In genomic region chr12:132668191-132669088, GRCh38 we compare ENCODE assay signal across 36 cellular contexts. TPM values are rescaled to one million over a fixed set of nuclear protein-coding genes. Genes with fewer than 3 reads are reported as not detected.
"Had no signal": no experiment of that assay in that cellular context is flagged by ENCODE, and none has a peak within 500 bp of the region (broad histone marks: within the 10 kb centered on the region; RNA-seq: fewer than 3 reads in every experiment).

No MANE protein-coding gene starts in this region.

- H3K4me3 Mint-ChIP-seq: activated CD4-positive, alpha-beta T cell treated with anti-CD3 and anti-CD28 coated beads, Interleukin-2, amount 10 ng/mL, durations not matched to agents 24 days and 14 days; activated CD8-positive, alpha-beta T cell treated with anti-CD3 and anti-CD28 coated beads for 36 hours; activated naive CD8-positive, alpha-beta T cell treated with anti-CD3 and anti-CD28 coated beads for 36 hours; activated T-cell treated with anti-CD3 and anti-CD28 coated beads, Interleukin-2, amount 50 U/mL, for 72 hours; activated T-helper 17 cell treated with anti-CD3 and anti-CD28 coated beads, Interleukin-2, amount 50 U/mL, for 72 hours; T-helper 1 cell treated with Interleukin-12 subunit alpha and Interleukin-12 subunit beta and Interleukin-4 antibody, amounts not matched to agents 30 μg/mL and 1 μg/mL, for 36 hours; T-helper 2 cell treated with Interferon-gamma antibody and Interleukin-4, amounts not matched to agents 5 μg/mL and 100 μg/mL, for 36 hours had no signal

- H3K27ac Mint-ChIP-seq: activated CD4-positive, alpha-beta T cell treated with anti-CD3 and anti-CD28 coated beads, Interleukin-2, amount 10 ng/mL, durations not matched to agents 24 days and 14 days; activated CD8-positive, alpha-beta T cell treated with anti-CD3 and anti-CD28 coated beads for 36 hours; activated naive CD8-positive, alpha-beta T cell treated with anti-CD3 and anti-CD28 coated beads for 36 hours; activated T-cell treated with anti-CD3 and anti-CD28 coated beads, Interleukin-2, amount 50 U/mL, for 72 hours; activated T-helper 17 cell treated with anti-CD3 and anti-CD28 coated beads, Interleukin-2, amount 50 U/mL, for 72 hours; T-helper 1 cell treated with Interleukin-12 subunit alpha and Interleukin-12 subunit beta and Interleukin-4 antibody, amounts not matched to agents 30 μg/mL and 1 μg/mL, for 36 hours; T-helper 2 cell treated with Interferon-gamma antibody and Interleukin-4, amounts not matched to agents 5 μg/mL and 100 μg/mL, for 36 hours had no signal

- H3K4me1 ChIP-seq: Peyer's patch, SJSA1 had no signal

- H3K9ac ChIP-seq: SK-N-SH had no signal

- H3K4me3 ChIP-seq: cardiac muscle cell, MG63, Peyer's patch, SJSA1 had no signal

- H3K27me3 Mint-ChIP-seq: activated CD4-positive, alpha-beta T cell treated with anti-CD3 and anti-CD28 coated beads, Interleukin-2, amount 10 ng/mL, durations not matched to agents 24 days and 14 days; activated CD8-positive, alpha-beta T cell treated with anti-CD3 and anti-CD28 coated beads for 36 hours; activated naive CD8-positive, alpha-beta T cell treated with anti-CD3 and anti-CD28 coated beads for 36 hours; activated T-helper 17 cell treated with anti-CD3 and anti-CD28 coated beads, Interleukin-2, amount 50 U/mL, for 72 hours had no signal

- H3K27me3 ChIP-seq: cardiac muscle cell, MG63, Peyer's patch, SJSA1 had no signal

- FAIRE-seq: TTC549 had no signal

- H3K9me3 Mint-ChIP-seq: activated CD4-positive, alpha-beta T cell treated with anti-CD3 and anti-CD28 coated beads, Interleukin-2, amount 10 ng/mL, durations not matched to agents 24 days and 14 days; activated CD8-positive, alpha-beta T cell treated with anti-CD3 and anti-CD28 coated beads for 36 hours; activated naive CD8-positive, alpha-beta T cell treated with anti-CD3 and anti-CD28 coated beads for 36 hours; activated T-cell treated with anti-CD3 and anti-CD28 coated beads, Interleukin-2, amount 50 U/mL, for 72 hours; activated T-helper 17 cell treated with anti-CD3 and anti-CD28 coated beads, Interleukin-2, amount 50 U/mL, for 72 hours; T-helper 1 cell treated with Interleukin-12 subunit alpha and Interleukin-12 subunit beta and Interleukin-4 antibody, amounts not matched to agents 30 μg/mL and 1 μg/mL, for 36 hours; T-helper 2 cell treated with Interferon-gamma antibody and Interleukin-4, amounts not matched to agents 5 μg/mL and 100 μg/mL, for 36 hours had no signal

- H3K4me2 ChIP-seq: SK-N-SH had no signal

- ATAC-seq: activated CD8-positive, alpha-beta T cell treated with anti-CD3 and anti-CD28 coated beads for 36 hours; activated T-cell treated with anti-CD3 and anti-CD28 coated beads, Interleukin-2, amount 50 U/mL, for 72 hours; activated T-helper 17 cell treated with anti-CD3 and anti-CD28 coated beads, Interleukin-2, amount 50 U/mL, for 72 hours; PC-3 had no signal

- DNase-seq: activated CD4-positive, alpha-beta T cell treated with anti-CD3 and anti-CD28 coated beads, Interleukin-2, amount 10 ng/mL, durations not matched to agents 24 days and 14 days; activated CD4-positive, alpha-beta T cell treated with anti-CD3 and anti-CD28 coated beads, Interleukin-2, amount 50 U/mL, for 4 hours; activated CD8-positive, alpha-beta T cell treated with anti-CD3 and anti-CD28 coated beads for 36 hours; activated effector memory CD4-positive, alpha-beta T cell treated with anti-CD3 and anti-CD28 coated beads, Interleukin-2, amount 50 U/mL, for 16 hours; activated naive CD4-positive, alpha-beta T cell; activated naive CD4-positive, alpha-beta T cell treated with anti-CD3 and anti-CD28 coated beads, Interleukin-2, amount 50 U/mL, for 16 hours; activated naive CD8-positive, alpha-beta T cell treated with anti-CD3 and anti-CD28 coated beads for 36 hours; activated T-cell treated with anti-CD3 and anti-CD28 coated beads, Interleukin-2, amount 50 U/mL, for 1 hour; activated T-cell treated with anti-CD3 and anti-CD28 coated beads, Interleukin-2, amount 50 U/mL, for 72 hours; amniotic stem cell; Kasumi-1; KG1; MG63; NCI-H1048; NCI-H1105 treated with DMSO at 0.1 percent for 48 hours; NCI-H1436; NCI-H1694; NCI-H1930; NCI-H2081 treated with DMSO at 0.1 percent for 48 hours; NCI-H226; NCI-H446 treated with DMSO at 0.1 percent for 48 hours; NCI-H524; NK-92 treated with Interleukin-12 subunit alpha and Interleukin-12 subunit beta, amount 100 ng/mL, for 24 hours; PC-3; RPMI8226; SHP77 treated with DMSO at 0.1 percent for 48 hours; SK-N-SH had no signal

- H3K27ac ChIP-seq: cardiac muscle cell, Peyer's patch, SJSA1 had no signal

- H3K9me3 ChIP-seq: MG63, Peyer's patch, SJSA1, SK-N-SH had no signal

RNA-seq across cellular contexts. Expression of gene P2RX2, which starts 49.9 kb away (rescaled TPM):
- total RNA-seq: activated CD4-positive, alpha-beta T cell treated with anti-CD3 and anti-CD28 coated beads, Interleukin-2, amount 10 ng/mL, durations not matched to agents 24 days and 14 days; activated CD8-positive, alpha-beta memory T cell treated with anti-CD3 and anti-CD28 coated beads for 36 hours; activated CD8-positive, alpha-beta T cell treated with anti-CD3 and anti-CD28 coated beads for 36 hours; activated naive CD8-positive, alpha-beta T cell treated with anti-CD3 and anti-CD28 coated beads for 36 hours; activated T-cell treated with anti-CD3 and anti-CD28 coated beads, Interleukin-2, amount 50 U/mL, for 72 hours; activated T-helper 17 cell treated with anti-CD3 and anti-CD28 coated beads, Interleukin-2, amount 50 U/mL, for 72 hours; cardiac muscle cell; PC-3; SJSA1 had no signal
- polyA plus RNA-seq: aorta, cardiac muscle cell had no signal

RNA-seq across cellular contexts. Expression of gene LRCOL1, which starts 58.1 kb away (rescaled TPM):
- total RNA-seq: activated CD4-positive, alpha-beta T cell treated with anti-CD3 and anti-CD28 coated beads, Interleukin-2, amount 10 ng/mL, durations not matched to agents 24 days and 14 days; activated CD8-positive, alpha-beta memory T cell treated with anti-CD3 and anti-CD28 coated beads for 36 hours; activated CD8-positive, alpha-beta T cell treated with anti-CD3 and anti-CD28 coated beads for 36 hours; activated naive CD8-positive, alpha-beta T cell treated with anti-CD3 and anti-CD28 coated beads for 36 hours; activated T-cell treated with anti-CD3 and anti-CD28 coated beads, Interleukin-2, amount 50 U/mL, for 72 hours; activated T-helper 17 cell treated with anti-CD3 and anti-CD28 coated beads, Interleukin-2, amount 50 U/mL, for 72 hours; cardiac muscle cell; PC-3; Peyer's patch; SJSA1 had no signal
- polyA plus RNA-seq: cardiac muscle cell had no signal
